Comparison of ENCODE assay signal across 11 cellular contexts in the genomic region with DNA sequence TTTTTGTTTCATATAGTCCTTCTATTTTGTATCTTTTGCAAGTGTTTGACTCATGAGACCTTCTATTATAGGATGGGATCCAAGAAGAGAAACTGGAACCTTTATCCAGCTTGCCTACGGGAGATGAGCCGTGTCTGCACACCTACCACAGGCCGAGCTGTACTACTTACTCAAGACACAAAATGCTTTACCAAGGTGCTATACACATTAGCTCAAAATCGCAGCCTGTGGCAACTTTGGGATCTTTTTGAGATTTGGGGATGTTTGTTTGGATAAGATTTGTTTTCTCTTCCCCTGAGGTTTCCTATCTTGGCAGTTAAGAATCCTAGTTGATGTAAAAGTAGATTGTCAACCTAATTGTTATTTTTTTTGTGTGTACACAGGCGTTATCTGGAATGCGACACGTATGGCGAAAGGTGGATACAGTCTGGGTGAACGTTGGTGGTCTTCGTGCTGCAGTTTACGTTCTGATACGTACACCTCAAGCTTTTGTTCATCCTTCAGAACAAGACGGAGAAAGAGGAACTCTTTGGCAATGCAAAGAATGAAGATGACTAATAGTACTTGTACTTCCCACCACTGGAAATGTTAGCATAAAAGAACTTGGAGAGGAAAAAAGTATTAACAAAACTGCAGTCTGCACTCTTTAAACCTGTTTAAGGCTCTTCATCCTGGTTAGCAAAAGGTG. TPM values are rescaled to one million over a fixed set of nuclear protein-coding genes. Genes with fewer than 3 reads are reported as not detected.
DNase-seq lines count a peak whose midpoint lies in the region; ATAC-seq and TF ChIP-seq lines count a peak whose summit lies in the region.
"Had no signal": no experiment of that assay in that cellular context is flagged by ENCODE, and none has a peak within 500 bp of the region (broad histone marks: within the 10 kb centered on the region; RNA-seq: fewer than 3 reads in every experiment).

No MANE protein-coding gene starts in this region.

- no peaks in the 10 kb centered on the region for H3K4me1 ChIP-seq in subcutaneous abdominal adipose tissue (ENCODE audit: control insufficient read depth in 5 of 5, insufficient read depth in 5 of 5, low read length in 5 of 5)
- H3K4me1 ChIP-seq in right cardiac atrium (ENCODE audit: control insufficient read depth, insufficient read depth, low read length): no peaks in the 10 kb centered on the region
- H3K4me1 ChIP-seq: sigmoid colon had no signal

- H3K9me3 Mint-ChIP-seq in activated naive CD4-positive, alpha-beta T cell treated with anti-CD3 and anti-CD28 coated beads for 36 hours: no peaks in the 10 kb centered on the region
- peaks cover 2% of the 10 kb centered on the region for H3K9me3 Mint-ChIP-seq in glutamatergic neuron (ENCODE audit: unreplicated experiment)

- peak overlapping the region; percentile 70 for H3K27ac Mint-ChIP-seq in activated naive CD4-positive, alpha-beta T cell treated with anti-CD3 and anti-CD28 coated beads for 36 hours
- H3K27ac Mint-ChIP-seq in T-helper 17 cell (peak overlapping the region; percentile 39), glutamatergic neuron (ENCODE audit: unreplicated experiment) (peak overlapping the region; percentile 7)

- intact Hi-C loops in activated naive CD4-positive, alpha-beta T cell treated with anti-CD3 and anti-CD28 coated beads for 36 hours (cut with micrococcal nuclease): no loop called here
- intact Hi-C loops in right cardiac atrium (cut with DNase I): no loop called here

- H3K9me3 ChIP-seq in T-helper 17 cell (ENCODE audit: control insufficient read depth, low read length, poor library complexity, severe bottlenecking): no peaks in the 10 kb centered on the region
- no peaks in the 10 kb centered on the region for H3K9me3 ChIP-seq in subcutaneous abdominal adipose tissue (ENCODE audit: control insufficient read depth in 5 of 5, low read length in 5 of 5)
- H3K9me3 ChIP-seq in right cardiac atrium (ENCODE audit: control insufficient read depth, low read length): no peaks in the 10 kb centered on the region
- H3K9me3 ChIP-seq: sigmoid colon had no signal

- H3K27ac ChIP-seq in subcutaneous abdominal adipose tissue (ENCODE audit: low read depth, low read length): peak overlapping the region; percentile 15
- no peak overlapping the region for H3K27ac ChIP-seq in right cardiac atrium (ENCODE audit: low read length)

- CTCF ChIA-PET in activated naive CD4-positive, alpha-beta T cell treated with anti-CD3 and anti-CD28 coated beads for 36 hours (lab: Charles Lee): interaction anchor here (0.6 to 1.3 kb wide), 3 partner anchors 8 to 137 kb away, joined by 3 to 5 read pairs (median 3); no protein-coding TSS in a partner anchor

- 81% methylated on average over 13 of the region's 13 CpGs for WGBS in right cardiac atrium

- H3K36me3 Mint-ChIP-seq in activated naive CD4-positive, alpha-beta T cell treated with anti-CD3 and anti-CD28 coated beads for 36 hours (ENCODE audit: low read depth): peaks cover 38% of the 10 kb centered on the region
- peaks cover 4% of the 10 kb centered on the region for H3K36me3 Mint-ChIP-seq in T-helper 17 cell (ENCODE audit: low read depth)
- H3K36me3 Mint-ChIP-seq in glutamatergic neuron (ENCODE audit: unreplicated experiment): no peaks in the 10 kb centered on the region

- peaks cover 54 to 83% (median 64%) of the 10 kb centered on the region in 5 donors for H3K36me3 ChIP-seq in subcutaneous abdominal adipose tissue (ENCODE audit: control insufficient read depth in 5 of 5, insufficient read depth in 5 of 5, low read length in 5 of 5)

- no peaks in the 10 kb centered on the region for H3K27me3 Mint-ChIP-seq in activated naive CD4-positive, alpha-beta T cell treated with anti-CD3 and anti-CD28 coated beads for 36 hours (ENCODE audit: low read depth)
- H3K27me3 Mint-ChIP-seq in T-helper 17 cell (no peaks in the 10 kb centered on the region), glutamatergic neuron (ENCODE audit: unreplicated experiment) (no peaks in the 10 kb centered on the region)

- H3K4me3 ChIP-seq in subcutaneous abdominal adipose tissue (ENCODE audit: low read depth in 1 of 5, low read length in 5 of 5) (no peak overlapping the region), right cardiac atrium (ENCODE audit: low read length) (no peak overlapping the region)
- H3K4me3 ChIP-seq: sigmoid colon had no signal

- no peak for DNase-seq in activated naive CD4-positive, alpha-beta T cell treated with anti-CD3 and anti-CD28 coated beads for 36 hours
- no peak for DNase-seq in activated naive CD4-positive, alpha-beta T cell treated with anti-CD3 and anti-CD28 coated beads, Interleukin-2, amount 50 U/mL, for 16 hours
- DNase-seq in T-helper 17 cell (no peak), glutamatergic neuron (no peak), right cardiac atrium (no peak), KG1 (lab: John Stamatoyannopoulos, UW) (no peak)
- DNase-seq: AML-193, H7, sigmoid colon had no signal

- H3K4me3 Mint-ChIP-seq in activated naive CD4-positive, alpha-beta T cell treated with anti-CD3 and anti-CD28 coated beads for 36 hours: no peak overlapping the region
- H3K4me3 Mint-ChIP-seq in T-helper 17 cell: peak overlapping the region; percentile 64
- no peak overlapping the region for H3K4me3 Mint-ChIP-seq in glutamatergic neuron (ENCODE audit: unreplicated experiment)

- peaks cover 8% of the 10 kb centered on the region for H3K4me1 Mint-ChIP-seq in activated naive CD4-positive, alpha-beta T cell treated with anti-CD3 and anti-CD28 coated beads for 36 hours (ENCODE audit: low read depth)
- H3K4me1 Mint-ChIP-seq in T-helper 17 cell (peaks cover 8% of the 10 kb centered on the region), glutamatergic neuron (ENCODE audit: low read depth, unreplicated experiment) (no peaks in the 10 kb centered on the region)

- ATAC-seq in T-helper 17 cell: no peak
- ATAC-seq in right cardiac atrium: no peak
- no peak for ATAC-seq in HG03460 (IDR thresholded peaks at IDR 0.05; ENCODE audit: unreplicated experiment)

- H3K27me3 ChIP-seq in subcutaneous abdominal adipose tissue (ENCODE audit: control insufficient read depth in 5 of 5, insufficient read depth in 4 of 5, low read length in 5 of 5): no peaks in the 10 kb centered on the region
- H3K27me3 ChIP-seq in right cardiac atrium (ENCODE audit: control insufficient read depth, insufficient read depth): no peaks in the 10 kb centered on the region
- H3K27me3 ChIP-seq: sigmoid colon had no signal

- no peak for TF ChIP-seq CTCF in glutamatergic neuron (IDR thresholded peaks at IDR 0.05; ENCODE audit: partially characterized antibody, unreplicated experiment)

- H3K9ac ChIP-seq in subcutaneous abdominal adipose tissue (ENCODE audit: low read length in 5 of 5): no peak overlapping the region

RNA-seq across cellular contexts. Expression of gene SETD5, which starts 13.1 kb away (rescaled TPM):
- total RNA-seq in activated naive CD4-positive, alpha-beta T cell treated with anti-CD3 and anti-CD28 coated beads for 36 hours: 100 to 1,000 TPM; 125 to 133 TPM
- total RNA-seq in T-helper 17 cell: 100 to 1,000 TPM; 103 to 105 TPM
- 337 TPM for total RNA-seq in glutamatergic neuron (ENCODE audit: unreplicated experiment)
- total RNA-seq in right cardiac atrium: 10 to 100 TPM; 64.4 to 73.6 (median 65.0) TPM
- polyA plus RNA-seq in right cardiac atrium: 29.4 TPM

RNA-seq across cellular contexts. Expression of gene THUMPD3, which starts 21.4 kb away (rescaled TPM):
- 10 to 100 TPM; 46.0 to 48.9 TPM for total RNA-seq in activated naive CD4-positive, alpha-beta T cell treated with anti-CD3 and anti-CD28 coated beads for 36 hours
- total RNA-seq in T-helper 17 cell (10 to 100 TPM; 36.9 to 50.3 TPM), glutamatergic neuron (ENCODE audit: unreplicated experiment) (50.2 TPM), right cardiac atrium (10 to 100 TPM; 43.9 to 46.6 (median 46.2) TPM)
- polyA plus RNA-seq in right cardiac atrium: 29.0 TPM

Comparison
In these comparisons a context has a peak if more than half of its experiments do, and no peak if none do; other contexts are left out.
1. H3K27ac Mint-ChIP-seq: peak in every context shown above with its lines; median percentile 70 in activated naive CD4-positive, alpha-beta T cell treated with anti-CD3 and anti-CD28 coated beads for 36 hours; 39 in T-helper 17 cell; 7 in glutamatergic neuron.